In the genomic region with DNA sequence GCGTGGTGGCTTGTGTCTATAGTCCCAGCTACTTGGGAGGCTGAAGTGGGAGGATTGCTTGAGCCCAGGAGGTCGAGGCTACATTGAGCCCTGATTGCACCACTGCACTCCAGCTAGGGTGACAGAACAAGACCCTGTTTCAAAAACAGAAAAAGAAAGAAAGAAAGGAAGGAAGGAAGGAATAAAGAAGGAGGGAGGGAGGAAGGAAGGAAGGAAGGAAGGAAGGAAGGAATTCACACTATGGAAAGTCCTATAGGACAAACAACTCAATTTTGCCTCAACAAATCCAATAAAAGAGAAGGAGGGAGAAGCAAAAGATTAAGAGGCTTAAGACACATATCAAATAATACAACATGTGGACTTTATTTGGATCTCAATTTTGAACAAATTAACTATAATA, we compare ENCODE assay signal across 29 cellular contexts.
"Had no signal": no experiment of that assay in that cellular context is flagged by ENCODE, and none has a peak within 500 bp of the region (broad histone marks: within the 10 kb centered on the region; RNA-seq: fewer than 3 reads in every experiment).

No MANE protein-coding gene starts in this region.

- H3K36me3 ChIP-seq: adrenal gland, ascending aorta, brain microvascular endothelial cell, breast epithelium, cardiac muscle cell had no signal

- H3K4me3 ChIP-seq: adrenal gland, ascending aorta, body of pancreas, breast epithelium, cardiac muscle cell had no signal

- H3K27ac ChIP-seq: adrenal gland, ascending aorta, body of pancreas, brain microvascular endothelial cell, breast epithelium, cardiac muscle cell had no signal

- H3K4me1 ChIP-seq: adrenal gland, ascending aorta, body of pancreas, breast epithelium had no signal

- H3K27me3 ChIP-seq: adrenal gland, ascending aorta, body of pancreas, brain microvascular endothelial cell, breast epithelium, cardiac muscle cell had no signal

- DNase-seq: activated effector memory CD4-positive, alpha-beta T cell treated with anti-CD3 and anti-CD28 coated beads, Interleukin-2, amount 50 U/mL, for 16 hours; activated effector memory CD4-positive, alpha-beta T cell treated with Interleukin-2 at 50 U/mL for 16 hours; activated gamma-delta T cell; activated gamma-delta T cell treated with Interleukin-2 at 50 U/mL for 16 hours; activated naive CD4-positive, alpha-beta T cell; activated naive CD4-positive, alpha-beta T cell treated with anti-CD3 and anti-CD28 coated beads for 36 hours; activated naive CD4-positive, alpha-beta T cell treated with anti-CD3 and anti-CD28 coated beads, Interleukin-2, amount 10 ng/mL, durations not matched to agents 7 days and 5 days; activated naive CD4-positive, alpha-beta T cell treated with anti-CD3 and anti-CD28 coated beads, Interleukin-2, amount 50 U/mL, for 16 hours; activated naive CD4-positive, alpha-beta T cell treated with Interleukin-2 at 50 U/mL for 16 hours; activated naive CD8-positive, alpha-beta T cell treated with anti-CD3 and anti-CD28 coated beads for 36 hours; activated naive CD8-positive, alpha-beta T cell treated with anti-CD3 and anti-CD28 coated beads, Interleukin-2, amount 10 ng/mL, durations not matched to agents 7 days and 5 days; activated naive CD8-positive, alpha-beta T cell treated with anti-CD3 and anti-CD28 coated beads, Interleukin-2, amount 50 U/mL, for 24 hours; activated T-cell treated with anti-CD3 and anti-CD28 coated beads, Interleukin-2, amount 50 U/mL, for 24 hours; activated T-cell treated with anti-CD3 and anti-CD28 coated beads, Interleukin-2, amount 50 U/mL, for 4 hours; activated T-cell treated with anti-CD3 and anti-CD28 coated beads, Interleukin-2, amount 50 U/mL, for 48 hours; activated T-cell treated with anti-CD3 and anti-CD28 coated beads, Interleukin-2, amount 50 U/mL, for 72 hours; adrenal gland; amniotic stem cell; amygdala; anterior cingulate cortex; aorta; body of pancreas; brain microvascular endothelial cell; caudate nucleus; central memory CD4-positive, alpha-beta T cell; cerebellar nuclear complex had no signal

- H3K9me3 ChIP-seq: adrenal gland, ascending aorta, body of pancreas, breast epithelium had no signal
